15 cellular contexts compared by ENCODE assay signal in genomic region chr2:189570565-189570964, GRCh38. TPM values are rescaled to one million over a fixed set of nuclear protein-coding genes. Genes with fewer than 3 reads are reported as not detected.
DNase-seq lines count a peak whose midpoint lies in the region; ATAC-seq and TF ChIP-seq lines count a peak whose summit lies in the region.
"Had no signal": no experiment of that assay in that cellular context is flagged by ENCODE, and none has a peak within 500 bp of the region (broad histone marks: within the 10 kb centered on the region; RNA-seq: fewer than 3 reads in every experiment).

No MANE protein-coding gene starts in this region.

- peaks cover 60% of the 10 kb centered on the region for H3K4me1 Mint-ChIP-seq in chondrocyte (ENCODE audit: low read depth)
- H3K4me1 Mint-ChIP-seq in mesothelial cell of epicardium = peaks cover 70% of the 10 kb centered on the region

- H3K9me3 Mint-ChIP-seq in chondrocyte (ENCODE audit: low read depth) (peaks cover 6% of the 10 kb centered on the region), mesothelial cell of epicardium (peaks cover 3% of the 10 kb centered on the region)
- H3K9me3 Mint-ChIP-seq: endodermal cell, naive B cell had no signal

- no peaks in the 10 kb centered on the region for H3K36me3 ChIP-seq in HAP-1 (replicated peaks)

- H3K27me3 ChIP-seq in AG04450 (ENCODE audit: control insufficient read depth, insufficient read depth, low read length) = no peaks in the 10 kb centered on the region
- no peaks in the 10 kb centered on the region for H3K27me3 ChIP-seq in HAP-1 (ENCODE audit: low read depth)

- H3K27me3 Mint-ChIP-seq in chondrocyte (ENCODE audit: low read depth) (no peaks in the 10 kb centered on the region), mesothelial cell of epicardium (ENCODE audit: low read depth) (no peaks in the 10 kb centered on the region)
- H3K27me3 Mint-ChIP-seq: naive B cell had no signal

- H3K4me3 ChIP-seq in AG04450 (ENCODE audit: low read depth, low read length) (no peak overlapping the region), HAP-1 (no peak overlapping the region)
- H3K4me3 ChIP-seq: smooth muscle cell had no signal

- H3K27ac Mint-ChIP-seq in chondrocyte (ENCODE audit: unreplicated experiment) = peak overlapping the region; percentile 25
- peak overlapping the region; percentile 75 for H3K27ac Mint-ChIP-seq in mesothelial cell of epicardium
- H3K27ac Mint-ChIP-seq: endodermal cell, naive B cell had no signal

- H3K4me1 ChIP-seq in HAP-1 = no peaks in the 10 kb centered on the region

- peak; percentile 59 for DNase-seq in AG04450 (ENCODE audit: low read depth, low spot score)
- DNase-seq in HS-5 (ENCODE audit: low read depth) = peak; percentile 26
- DNase-seq in chondrocyte (ENCODE audit: low spot score) = no peak
- DNase-seq in mesothelial cell of epicardium (ENCODE audit: low spot score in 2 of 2, unreplicated experiment in 2 of 2) = no peak
- no peak for DNase-seq in HAP-1 (ENCODE audit: low spot score in 2 of 2)
- DNase-seq: AML-193, amygdala, endodermal cell, naive B cell, NCI-H526 treated with DMSO at 0.1 percent for 48 hours had no signal

- H3K9me3 ChIP-seq in AG04450 (ENCODE audit: control insufficient read depth, insufficient read depth, low read length) (no peaks in the 10 kb centered on the region), HAP-1 (no peaks in the 10 kb centered on the region)

- no peak overlapping the region for H3K27ac ChIP-seq in AG04450 (ENCODE audit: low read depth, low read length)

- H3K4me3 Mint-ChIP-seq in chondrocyte (ENCODE audit: unreplicated experiment) (no peak overlapping the region), mesothelial cell of epicardium (no peak overlapping the region)
- H3K4me3 Mint-ChIP-seq: endodermal cell, naive B cell had no signal

- CTCF ChIA-PET in AG04450 (lab: Charles Lee) = interaction anchor here (1.5 kb wide), 1 partner anchor 90 kb away, joined by 3 read pairs; no protein-coding TSS in a partner anchor

- in situ Hi-C loops in HAP-1 (cut with MboI; ENCODE audit: low sequenced_read_pairs) = no loop called here

- H3K36me3 Mint-ChIP-seq in chondrocyte (ENCODE audit: low read depth) = peaks cover 29% of the 10 kb centered on the region
- peaks cover 68% of the 10 kb centered on the region for H3K36me3 Mint-ChIP-seq in mesothelial cell of epicardium
- H3K36me3 Mint-ChIP-seq: naive B cell had no signal

- POLR2A ChIA-PET in AG04450 (lab: Yijun Ruan, JAX) = interaction anchor here (1.0 kb wide), 1 partner anchor 17 kb away, joined by 3 read pairs; no protein-coding TSS in a partner anchor

- no peak for TF ChIP-seq CTCF in AG04450 (IDR thresholded peaks at IDR 0.05; ENCODE audit: low read depth, low read length)
- no peak for TF ChIP-seq CTCF in chondrocyte (IDR thresholded peaks at IDR 0.05)
- no peak for TF ChIP-seq CTCF in mesothelial cell of epicardium (IDR thresholded peaks at IDR 0.05; ENCODE audit: unreplicated experiment)

- ATAC-seq in GM19035 (IDR thresholded peaks at IDR 0.05; ENCODE audit: unreplicated experiment) = no peak
- no peak for ATAC-seq in GM21723 (IDR thresholded peaks at IDR 0.05; ENCODE audit: unreplicated experiment)
- no peak for ATAC-seq in HG03460 (IDR thresholded peaks at IDR 0.05; ENCODE audit: unreplicated experiment)
- ATAC-seq: Right ventricle myocardium inferior had no signal

RNA-seq across cellular contexts. Expression of gene SLC40A1, which starts 10.0 kb away (rescaled TPM):
- polyA plus RNA-seq in AG04450 (2011; rRNA removed) = 5.2 and 5.4 TPM in 2 replicates
- 4.4 and 6.4 TPM in 2 replicates for polyA minus RNA-seq in AG04450 (2011; rRNA and poly(A)+ RNA removed)
- total RNA-seq in chondrocyte (15.0 to 21.7 TPM (median 20.3 TPM) in 3 replicates), mesothelial cell of epicardium (152 to 156 TPM (median 154 TPM) in 3 replicates)

Comparison
In these comparisons a context has a peak if more than half of its experiments do, and no peak if none do; other contexts are left out.
1. DNase-seq: peak in AG04450 (single experiment) and HS-5 (single experiment); none in chondrocyte (single experiment), mesothelial cell of epicardium (0 of 2) and HAP-1 (0 of 2).